ENCODE assay signal across 9 cellular contexts in genomic region chr4:183430317-183430986, GRCh38. TPM values are rescaled to one million over a fixed set of nuclear protein-coding genes. Genes with fewer than 3 reads are reported as not detected.
DNase-seq lines count a peak whose midpoint lies in the region; ATAC-seq and TF ChIP-seq lines count a peak whose summit lies in the region.
"Had no signal": no experiment of that assay in that cellular context is flagged by ENCODE, and none has a peak within 500 bp of the region (broad histone marks: within the 10 kb centered on the region; RNA-seq: fewer than 3 reads in every experiment).

No MANE protein-coding gene starts in this region.

- peaks cover 5% of the 10 kb centered on the region; the same call in 1 of the 2 replicates for H3K9me3 ChIP-seq in HUES6 (ENCODE audit: control insufficient read depth, insufficient read depth, low read depth, low read length)
- H3K9me3 ChIP-seq in fibroblast of lung (ENCODE audit: control insufficient read depth, insufficient read depth, low read depth, low read length): no peaks in the 10 kb centered on the region
- H3K9me3 ChIP-seq: neutrophil had no signal

- H3K27me3 Mint-ChIP-seq in activated T-cell treated with anti-CD3 and anti-CD28 coated beads, Interleukin-2, amount 50 U/mL, for 4 hours (ENCODE audit: low read depth): no peaks in the 10 kb centered on the region

- ATAC-seq in activated T-cell treated with anti-CD3 and anti-CD28 coated beads, Interleukin-2, amount 50 U/mL, for 4 hours: peak; percentile 73 to 77

- DNase-seq in activated T-cell treated with anti-CD3 and anti-CD28 coated beads, Interleukin-2, amount 50 U/mL, for 4 hours: no peak
- DNase-seq in fibroblast of lung (ENCODE audit: low read depth in 2 of 2) (no peak), retinal pigment epithelial cell (ENCODE audit: low read depth) (no peak), occipital lobe (lab: John Stamatoyannopoulos, UW) (no peak), NCI-H69 (lab: John Stamatoyannopoulos, UW) (no peak), cerebellum (ENCODE audit: low spot score) (no peak)
- DNase-seq: KG1 had no signal

- H3K36me3 ChIP-seq in HUES6 (ENCODE audit: control insufficient read depth, insufficient read depth, low read length) (no peaks in the 10 kb centered on the region), fibroblast of lung (ENCODE audit: control insufficient read depth, insufficient read depth, low read length) (no peaks in the 10 kb centered on the region)
- H3K36me3 ChIP-seq: neutrophil had no signal

- peak overlapping the region; percentile 17; the same call in 1 of the 2 replicates for H3K4me3 ChIP-seq in HUES6 (ENCODE audit: low read depth, low read length)
- no peak overlapping the region for H3K4me3 ChIP-seq in fibroblast of lung (replicated peaks in 1 of 4; ENCODE audit: control extremely low read depth in 1 of 4, insufficient read depth in 1 of 4, low read depth in 3 of 4, low read length in 4 of 4)
- no peak overlapping the region for H3K4me3 ChIP-seq in retinal pigment epithelial cell (ENCODE audit: low read length)

- H3K36me3 Mint-ChIP-seq in activated T-cell treated with anti-CD3 and anti-CD28 coated beads, Interleukin-2, amount 50 U/mL, for 4 hours (ENCODE audit: insufficient read depth): no peaks in the 10 kb centered on the region

- H3K4me1 ChIP-seq in HUES6 (ENCODE audit: control insufficient read depth, insufficient read depth, low read length) (peaks cover 27% of the 10 kb centered on the region), fibroblast of lung (ENCODE audit: control insufficient read depth, extremely low read depth, insufficient read depth, low read length) (no peaks in the 10 kb centered on the region)

- H3K4me1 Mint-ChIP-seq in activated T-cell treated with anti-CD3 and anti-CD28 coated beads, Interleukin-2, amount 50 U/mL, for 4 hours (ENCODE audit: low read depth): peaks cover 42% of the 10 kb centered on the region

- no peaks in the 10 kb centered on the region for H3K9me3 Mint-ChIP-seq in activated T-cell treated with anti-CD3 and anti-CD28 coated beads, Interleukin-2, amount 50 U/mL, for 4 hours

- H3K79me2 ChIP-seq in fibroblast of lung (ENCODE audit: control insufficient read depth, insufficient read depth, low read length): no peaks in the 10 kb centered on the region

- H3K4me3 Mint-ChIP-seq in activated T-cell treated with anti-CD3 and anti-CD28 coated beads, Interleukin-2, amount 50 U/mL, for 4 hours: no peak overlapping the region

- H2AFZ ChIP-seq in fibroblast of lung (ENCODE audit: low read length): peak overlapping the region; percentile 21

- H3K4me2 ChIP-seq in fibroblast of lung (ENCODE audit: extremely low read depth, insufficient read depth, low read length): no peak overlapping the region

- TF ChIP-seq CTCF in fibroblast of lung (conservative IDR thresholded peaks at IDR 0.05 in 1 of 2, IDR thresholded peaks at IDR 0.05 in 1 of 2; ENCODE audit: low read depth in 1 of 2, low read length in 2 of 2): no peak
- TF ChIP-seq CTCF in retinal pigment epithelial cell (conservative IDR thresholded peaks at IDR 0.05; ENCODE audit: low read depth, low read length): peak; percentile 23

- H3K27ac ChIP-seq in HUES6 (ENCODE audit: low read depth, low read length): peak overlapping the region; percentile 97
- no peak overlapping the region for H3K27ac ChIP-seq in fibroblast of lung (ENCODE audit: insufficient read depth, low read length)
- H3K27ac ChIP-seq: neutrophil had no signal

- H3K27me3 ChIP-seq in HUES6 (ENCODE audit: control insufficient read depth, insufficient read depth, low read length) (no peaks in the 10 kb centered on the region), fibroblast of lung (ENCODE audit: control insufficient read depth, insufficient read depth, low read length) (no peaks in the 10 kb centered on the region)
- H3K27me3 ChIP-seq: neutrophil had no signal

- H4K20me1 ChIP-seq in fibroblast of lung (ENCODE audit: control insufficient read depth, extremely low read depth, insufficient read depth, low read length): no peaks in the 10 kb centered on the region

- peak overlapping the region; percentile 82 for H3K9ac ChIP-seq in HUES6 (ENCODE audit: low read length)
- H3K9ac ChIP-seq in fibroblast of lung (ENCODE audit: insufficient read depth, low read length): no peak overlapping the region

RNA-seq across cellular contexts. Expression of gene CDKN2AIP, which starts 14.0 kb away (rescaled TPM):
- total RNA-seq in activated T-cell treated with anti-CD3 and anti-CD28 coated beads, Interleukin-2, amount 50 U/mL, for 4 hours: 10 to 100 TPM; 25.6 to 27.2 (median 26.3) TPM
- total RNA-seq in fibroblast of lung (19.0 and 20.5 TPM in 2 replicates), occipital lobe (28.5 TPM), cerebellum (18.4 TPM)
- 15.4 and 15.6 TPM in 2 replicates for polyA plus RNA-seq in fibroblast of lung
- polyA plus RNA-seq in fibroblast of lung (2012): 10.4 and 12.7 TPM in 2 replicates
- polyA minus RNA-seq in fibroblast of lung (ENCODE audit: low replicate concordance): 0.19 and 6.1 TPM in 2 replicates
